22 cellular contexts compared by ENCODE assay signal in the genomic region with DNA sequence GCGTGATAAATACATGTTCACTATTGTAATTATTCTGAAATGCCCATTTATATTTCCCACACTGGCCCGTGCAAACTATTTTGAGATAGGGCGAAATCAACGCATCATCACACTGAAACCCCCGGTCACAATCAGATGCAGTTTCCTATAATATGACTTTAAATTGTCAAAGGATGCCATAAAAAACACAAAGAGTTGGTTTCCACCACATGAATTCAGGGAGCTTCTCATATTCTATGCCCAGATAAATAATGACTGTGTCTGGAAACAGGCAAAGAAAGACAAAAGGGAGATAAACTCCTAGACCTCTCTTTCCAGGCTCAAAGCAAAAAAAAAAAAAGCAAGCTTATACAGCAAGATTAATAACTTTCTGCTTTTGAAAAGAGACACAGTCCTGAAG.
A peak's percentile ranks its signal among the peaks of the same experiment; 100 is the strongest.
DNase-seq lines count a peak whose midpoint lies in the region; FAIRE-seq and TF ChIP-seq lines count a peak whose summit lies in the region.
"Had no signal": no experiment of that assay in that cellular context is flagged by ENCODE, and none has a peak within 500 bp of the region (broad histone marks: within the 10 kb centered on the region; RNA-seq: fewer than 3 reads in every experiment).

No MANE protein-coding gene starts in this region.

- CTCF ChIA-PET in endothelial cell of umbilical vein (lab: Charles Lee) = interaction anchor here (1.0 to 1.4 kb wide), 4 partner anchors 15 to 317 kb away, joined by 3 read pairs; no protein-coding TSS in a partner anchor

- H3K9ac ChIP-seq in endothelial cell of umbilical vein (replicated peaks; ENCODE audit: extremely low read depth, insufficient read depth, low read length) (no peak overlapping the region), parathyroid adenoma (no peak overlapping the region), smooth muscle cell (ENCODE audit: low read depth) (no peak overlapping the region)

- no peaks in the 10 kb centered on the region for H3K79me2 ChIP-seq in endothelial cell of umbilical vein (ENCODE audit: control insufficient read depth, insufficient read depth, low read length)
- no peaks in the 10 kb centered on the region for H3K79me2 ChIP-seq in parathyroid adenoma
- H3K79me2 ChIP-seq in smooth muscle cell (ENCODE audit: low read depth) = no peaks in the 10 kb centered on the region

- H3K4me1 ChIP-seq in endothelial cell of umbilical vein (ENCODE audit: control insufficient read depth, extremely low read depth, insufficient read depth, low read length) (peaks cover 23% of the 10 kb centered on the region), parathyroid adenoma (peaks cover 18% of the 10 kb centered on the region), smooth muscle cell (ENCODE audit: low read depth) (peaks cover 7% of the 10 kb centered on the region), tibial artery (no peaks in the 10 kb centered on the region)
- H3K4me1 ChIP-seq: A549 had no signal

- TF ChIP-seq CTCF in endothelial cell of umbilical vein (IDR thresholded peaks at IDR 0.05; ENCODE audit: extremely low read depth in 1 of 2, insufficient read depth in 1 of 2, low read depth in 1 of 2, low read length in 2 of 2) (no peak), parathyroid adenoma (IDR thresholded peaks at IDR 0.05) (no peak), smooth muscle cell (IDR thresholded peaks at IDR 0.05; ENCODE audit: borderline replicate concordance, insufficient read depth, poor library complexity, severe bottlenecking) (no peak), tibial artery (IDR thresholded peaks at IDR 0.05) (no peak)

- WGBS in smooth muscle cell (ENCODE audit: low lambda C conversion rate) = 96% methylated on average over 5 of the region's 5 CpGs

- no peaks in the 10 kb centered on the region for H3K27me3 ChIP-seq in endothelial cell of umbilical vein (ENCODE audit: control insufficient read depth in 2 of 2, insufficient read depth in 2 of 2, low read length in 2 of 2)
- H3K27me3 ChIP-seq in parathyroid adenoma (ENCODE audit: control insufficient read depth, insufficient read depth, low read length) = no peaks in the 10 kb centered on the region
- H3K27me3 ChIP-seq in smooth muscle cell (ENCODE audit: low read depth) = no peaks in the 10 kb centered on the region
- no peaks in the 10 kb centered on the region for H3K27me3 ChIP-seq in tibial artery
- H3K27me3 ChIP-seq: BLaER1 treated with 17β-estradiol and CSF1 and Interleukin-3, amounts not matched to agents 10 nM and 100 nM had no signal

- peak overlapping the region; percentile 32 for H2AFZ ChIP-seq in endothelial cell of umbilical vein (ENCODE audit: low read depth, low read length)
- no peak overlapping the region for H2AFZ ChIP-seq in parathyroid adenoma
- H2AFZ ChIP-seq in smooth muscle cell (ENCODE audit: low read depth) = no peak overlapping the region

- no TSS peak for BruUV-seq in endothelial cell of umbilical vein (replicated peaks; lab: Mats Ljungman, UMichigan)

- POLR2A ChIA-PET in endothelial cell of umbilical vein (lab: Charles Lee) = no interaction called here

- no peak for FAIRE-seq in endothelial cell of umbilical vein (lab: Jason Lieb, UNC)
- FAIRE-seq: A549, D721Med, G401.6, GM12891, GM19239 had no signal

- H3K9me1 ChIP-seq in endothelial cell of umbilical vein (replicated peaks; ENCODE audit: control insufficient read depth, extremely low read depth, insufficient read depth, low read length) = no peaks in the 10 kb centered on the region

- TF ChIP-seq POLR2A in endothelial cell of umbilical vein (IDR thresholded peaks at IDR 0.05; ENCODE audit: low read depth, low read length) = no peak

- DNase-seq in dermis microvascular lymphatic vessel endothelial cell (ENCODE audit: low read depth in 2 of 2) (peak; percentile 55 to 79), endothelial cell of umbilical vein (ENCODE audit: low read depth, low spot score) (peak; percentile 81), smooth muscle cell (lab: John Stamatoyannopoulos, UW; ENCODE audit: unreplicated experiment) (no peak), tibial artery (no peak), globus pallidus (ENCODE audit: low spot score) (no peak), head of caudate nucleus (no peak)
- DNase-seq: AML-193; Caco-2; Calu3; CD4-positive, alpha-beta T cell; CD8-positive, alpha-beta T cell; DMS79 treated with DMSO at 0.1 percent for 48 hours; GF-D8 had no signal

- H3K27ac ChIP-seq in endothelial cell of umbilical vein (ENCODE audit: insufficient read depth, low read depth, low read length) (no peak overlapping the region), parathyroid adenoma (peak overlapping the region; percentile 78), smooth muscle cell (ENCODE audit: low read depth) (peak overlapping the region; percentile 78), tibial artery (no peak overlapping the region)
- H3K27ac ChIP-seq: 22Rv1, A549, C4-2B had no signal

- H3K9me3 ChIP-seq in endothelial cell of umbilical vein (replicated peaks; ENCODE audit: control insufficient read depth, insufficient read depth, low read length) (no peaks in the 10 kb centered on the region), parathyroid adenoma (ENCODE audit: control insufficient read depth, low read length) (no peaks in the 10 kb centered on the region), smooth muscle cell (replicated peaks; ENCODE audit: low read depth) (no peaks in the 10 kb centered on the region), tibial artery (no peaks in the 10 kb centered on the region)
- H3K9me3 ChIP-seq: Caco-2 had no signal

- dilution Hi-C loops in endothelial cell of umbilical vein (cut with MboI; ENCODE audit: extremely low pct_ligation_motif_present, low sequenced_read_pairs) = no loop called here

- no peaks in the 10 kb centered on the region for H4K20me1 ChIP-seq in endothelial cell of umbilical vein (replicated peaks; ENCODE audit: control insufficient read depth, extremely low read depth, insufficient read depth, low read length)
- no peaks in the 10 kb centered on the region for H4K20me1 ChIP-seq in smooth muscle cell (ENCODE audit: low read depth)
- H4K20me1 ChIP-seq: BLaER1 treated with 17β-estradiol and CSF1 and Interleukin-3, amounts not matched to agents 10 nM and 100 nM had no signal

- H3K4me3 ChIP-seq in endothelial cell of umbilical vein (replicated peaks in 1 of 3; ENCODE audit: insufficient read depth in 1 of 3, low read depth in 1 of 3, low read length in 3 of 3) (no peak overlapping the region), parathyroid adenoma (ENCODE audit: low read depth, low read length) (peak overlapping the region; percentile 6), smooth muscle cell (no peak overlapping the region), tibial artery (no peak overlapping the region)
- H3K4me3 ChIP-seq: A549; BLaER1 treated with 17β-estradiol and CSF1 and Interleukin-3, amounts not matched to agents 10 nM and 100 nM had no signal

- peaks cover 6% of the 10 kb centered on the region for H3F3A ChIP-seq in smooth muscle cell (ENCODE audit: low read depth)

- H3K36me3 ChIP-seq in endothelial cell of umbilical vein (ENCODE audit: control insufficient read depth in 2 of 2, extremely low read depth in 1 of 2, insufficient read depth in 2 of 2, low read length in 2 of 2) (no peaks in the 10 kb centered on the region), parathyroid adenoma (ENCODE audit: control insufficient read depth, insufficient read depth, low read length) (no peaks in the 10 kb centered on the region), smooth muscle cell (ENCODE audit: low read depth) (no peaks in the 10 kb centered on the region), tibial artery (no peaks in the 10 kb centered on the region)
- H3K36me3 ChIP-seq: BLaER1 treated with 17β-estradiol and CSF1 and Interleukin-3, amounts not matched to agents 10 nM and 100 nM had no signal

- intact Hi-C loops in endothelial cell of umbilical vein (cut with micrococcal nuclease) = loop anchor here (2.0 to 5.0 kb wide), 3 partner anchors 197 to 321 kb away; no protein-coding TSS in a partner anchor
- intact Hi-C loops in tibial artery (cut with DNase I; ENCODE audit: low total_unique reads) = no loop called here
- intact Hi-C loops in head of caudate nucleus (cut with DNase I) = no loop called here

- no peak overlapping the region for H3K4me2 ChIP-seq in endothelial cell of umbilical vein (ENCODE audit: insufficient read depth, low read length)
- peak overlapping the region; percentile 59 for H3K4me2 ChIP-seq in parathyroid adenoma (ENCODE audit: low read length)
- no peak overlapping the region for H3K4me2 ChIP-seq in smooth muscle cell
- H3K4me2 ChIP-seq: A549 had no signal

TF ChIP-seq in endothelial cell of umbilical vein, 7 proteins besides CTCF, POLR2A, EP300 and RAD21:
- TF ChIP-seq MYC (IDR thresholded peaks at IDR 0.05; ENCODE audit: low read depth, low read length) = no peak

Comparison
In these comparisons a context has a peak if more than half of its experiments do, and no peak if none do; other contexts are left out.
1. DNase-seq: peak in dermis microvascular lymphatic vessel endothelial cell (2 of 2) and endothelial cell of umbilical vein (single experiment); none in smooth muscle cell (single experiment), tibial artery (0 of 2), globus pallidus (single experiment) and head of caudate nucleus (0 of 42).
2. H3K27ac ChIP-seq: peak in parathyroid adenoma (single experiment) and smooth muscle cell (single experiment); none in endothelial cell of umbilical vein (single experiment) and tibial artery (0 of 2).